ENCODE assay signal across 18 cellular contexts in the genomic region with DNA sequence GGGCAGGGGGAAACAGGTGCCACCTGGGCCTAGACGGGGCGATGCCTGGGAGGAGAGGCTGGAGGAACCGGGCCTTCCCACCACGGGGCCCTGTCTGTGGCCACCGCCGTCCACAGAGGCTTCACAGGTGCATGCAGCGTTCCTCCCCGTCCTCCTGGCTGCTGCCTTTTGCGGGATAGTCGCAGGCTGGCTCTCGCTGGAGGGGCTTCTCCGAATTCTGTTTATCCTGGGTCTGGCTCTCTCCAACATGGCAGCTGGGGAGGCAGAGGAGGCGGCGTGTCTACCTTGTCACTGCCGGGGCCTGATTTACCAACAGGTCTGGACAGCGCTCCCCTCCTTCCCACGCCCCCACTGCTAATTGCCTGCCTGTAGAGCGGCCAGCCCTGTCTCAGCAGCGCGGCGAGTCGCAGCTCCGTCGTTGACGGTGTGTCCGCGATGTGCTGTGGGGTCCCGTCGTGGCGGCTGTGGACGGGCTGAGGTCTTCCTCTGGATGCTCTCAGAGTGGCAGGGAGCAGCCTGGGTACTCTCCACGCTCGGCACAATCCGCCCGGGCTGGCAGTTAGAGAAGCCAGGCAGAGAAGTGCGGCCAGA.
"Had no signal": no experiment of that assay in that cellular context is flagged by ENCODE, and none has a peak within 500 bp of the region (broad histone marks: within the 10 kb centered on the region; RNA-seq: fewer than 3 reads in every experiment).

No MANE protein-coding gene starts in this region.

- H3K4me3 Mint-ChIP-seq: activated CD4-positive, alpha-beta memory T cell treated with anti-CD3 and anti-CD28 coated beads, Interleukin-2, amount 10 ng/mL, durations not matched to agents 7 days and 5 days; activated CD4-positive, alpha-beta T cell treated with anti-CD3 and anti-CD28 coated beads for 36 hours; immature natural killer cell had no signal

- H3K27ac Mint-ChIP-seq: activated CD4-positive, alpha-beta memory T cell treated with anti-CD3 and anti-CD28 coated beads, Interleukin-2, amount 10 ng/mL, durations not matched to agents 7 days and 5 days; activated CD4-positive, alpha-beta T cell treated with anti-CD3 and anti-CD28 coated beads for 36 hours; activated naive CD8-positive, alpha-beta T cell treated with anti-CD3 and anti-CD28 coated beads, Interleukin-2, amount 10 ng/mL, durations not matched to agents 7 days and 5 days; activated T-cell treated with anti-CD3 and anti-CD28 coated beads, Interleukin-2, amount 50 U/mL, for 72 hours; immature natural killer cell; naive thymus-derived CD4-positive, alpha-beta T cell; T-cell had no signal

- ATAC-seq: activated CD4-positive, alpha-beta T cell treated with anti-CD3 and anti-CD28 coated beads for 36 hours; activated T-cell treated with anti-CD3 and anti-CD28 coated beads, Interleukin-2, amount 50 U/mL, for 72 hours; esophagus mucosa; naive thymus-derived CD4-positive, alpha-beta T cell; sciatic nerve; stimulated activated naive CD8-positive, alpha-beta T cell treated with anti-CD3 and anti-CD28 coated beads, Interleukin-15, Interleukin-2, amounts not matched to agents 100 U/mL and 50 U/mL, for 24 hours; T-cell had no signal

- DNase-seq: activated CD4-positive, alpha-beta memory T cell treated with anti-CD3 and anti-CD28 coated beads, Interleukin-2, amount 10 ng/mL, durations not matched to agents 7 days and 5 days; activated CD4-positive, alpha-beta T cell treated with anti-CD3 and anti-CD28 coated beads for 36 hours; activated CD8-positive, alpha-beta memory T cell treated with anti-CD3 and anti-CD28 coated beads, Interleukin-2, amount 50 U/mL, for 4 hours; activated naive CD8-positive, alpha-beta T cell treated with anti-CD3 and anti-CD28 coated beads, Interleukin-2, amount 10 ng/mL, durations not matched to agents 7 days and 5 days; activated T-cell treated with anti-CD3 and anti-CD28 coated beads, Interleukin-2, amount 50 U/mL, for 72 hours; immature natural killer cell; naive thymus-derived CD4-positive, alpha-beta T cell; nucleus accumbens; stimulated activated CD4-positive, alpha-beta T cell treated with anti-CD3 and anti-CD28 coated beads, Interleukin-12 subunit alpha, Interleukin-12 subunit beta, amount 100 ng/mL, for 4 hours; stimulated activated CD4-positive, alpha-beta T cell treated with anti-CD3 and anti-CD28 coated beads, Interleukin-4, amount 100 ng/mL, for 1 hour; stimulated activated CD8-positive, alpha-beta memory T cell treated with anti-CD3 and anti-CD28 coated beads, Interleukin-4, amount 100 ng/mL, for 48 hours; stimulated activated naive CD8-positive, alpha-beta T cell treated with anti-CD3 and anti-CD28 coated beads, Interleukin-15, Interleukin-2, amounts not matched to agents 100 U/mL and 50 U/mL, for 24 hours; T-cell; T1000; WERI-Rb-1 had no signal

- H3K36me3 ChIP-seq: prostate gland, WERI-Rb-1 had no signal

- H3K36me3 Mint-ChIP-seq: activated naive CD8-positive, alpha-beta T cell treated with anti-CD3 and anti-CD28 coated beads, Interleukin-2, amount 10 ng/mL, durations not matched to agents 7 days and 5 days; immature natural killer cell; naive thymus-derived CD4-positive, alpha-beta T cell; T-cell had no signal

- H3K9me3 Mint-ChIP-seq: activated CD4-positive, alpha-beta memory T cell treated with anti-CD3 and anti-CD28 coated beads, Interleukin-2, amount 10 ng/mL, durations not matched to agents 7 days and 5 days; activated naive CD8-positive, alpha-beta T cell treated with anti-CD3 and anti-CD28 coated beads, Interleukin-2, amount 10 ng/mL, durations not matched to agents 7 days and 5 days; activated T-cell treated with anti-CD3 and anti-CD28 coated beads, Interleukin-2, amount 50 U/mL, for 72 hours; immature natural killer cell; T-cell had no signal

- H3K4me1 Mint-ChIP-seq: activated CD4-positive, alpha-beta memory T cell treated with anti-CD3 and anti-CD28 coated beads, Interleukin-2, amount 10 ng/mL, durations not matched to agents 7 days and 5 days; activated CD4-positive, alpha-beta T cell treated with anti-CD3 and anti-CD28 coated beads for 36 hours; activated naive CD8-positive, alpha-beta T cell treated with anti-CD3 and anti-CD28 coated beads, Interleukin-2, amount 10 ng/mL, durations not matched to agents 7 days and 5 days; immature natural killer cell had no signal

- H3K4me1 ChIP-seq: prostate gland had no signal

- H3K9me3 ChIP-seq: prostate gland had no signal

- H3K27me3 Mint-ChIP-seq: activated CD4-positive, alpha-beta memory T cell treated with anti-CD3 and anti-CD28 coated beads, Interleukin-2, amount 10 ng/mL, durations not matched to agents 7 days and 5 days had no signal

- H3K27ac ChIP-seq: WERI-Rb-1 had no signal
